ENCODE assay signal across 10 cellular contexts in genomic region chr3:196604548-196604947, GRCh38. TPM values are rescaled to one million over a fixed set of nuclear protein-coding genes. Genes with fewer than 3 reads are reported as not detected.
DNase-seq lines count a peak whose midpoint lies in the region; ATAC-seq and TF ChIP-seq lines count a peak whose summit lies in the region.
"Had no signal": no experiment of that assay in that cellular context is flagged by ENCODE, and none has a peak within 500 bp of the region (broad histone marks: within the 10 kb centered on the region; RNA-seq: fewer than 3 reads in every experiment).

No MANE protein-coding gene starts in this region.

- peaks cover 13% of the 10 kb centered on the region for H3K4me1 Mint-ChIP-seq in activated T-cell treated with anti-CD3 and anti-CD28 coated beads, Interleukin-2, amount 50 U/mL, for 4 hours (ENCODE audit: low read depth)

- in situ Hi-C loops in G401 (cut with HindIII; ENCODE audit: low sequenced_read_pairs), result no loop called here

- peaks cover 2% of the 10 kb centered on the region for H3K27me3 Mint-ChIP-seq in activated T-cell treated with anti-CD3 and anti-CD28 coated beads, Interleukin-2, amount 50 U/mL, for 4 hours (ENCODE audit: low read depth)

- peak; percentile 38 for DNase-seq in G401 (ENCODE audit: low spot score)
- DNase-seq in OCI-LY7 (ENCODE audit: low spot score), result peak; percentile 73
- DNase-seq in activated T-cell treated with anti-CD3 and anti-CD28 coated beads, Interleukin-2, amount 50 U/mL, for 4 hours, result peak; percentile 57
- DNase-seq in retina, result peak; percentile 9
- DNase-seq in CD1c-positive myeloid dendritic cell (ENCODE audit: extremely low spot score), result no peak
- no peak for DNase-seq in MG63
- no peak for DNase-seq in ureter (ENCODE audit: low spot score)
- no peak for DNase-seq in right cardiac atrium
- DNase-seq: NCI-H1105 treated with DMSO at 0.1 percent for 48 hours had no signal

- no peaks in the 10 kb centered on the region for H3K9me2 ChIP-seq in OCI-LY7 (ENCODE audit: insufficient read depth, low read length)

- 62% methylated on average over 13 of the region's 13 CpGs for WGBS in right cardiac atrium

- no peak overlapping the region for H3K27ac ChIP-seq in OCI-LY7 (ENCODE audit: low read depth, low read length, poor library complexity, severe bottlenecking)
- no peak overlapping the region for H3K27ac ChIP-seq in right cardiac atrium (ENCODE audit: low read length)
- H3K27ac ChIP-seq: neutrophil had no signal

- H3K36me3 ChIP-seq in OCI-LY7 (ENCODE audit: insufficient read depth, low read length) (no peaks in the 10 kb centered on the region), MG63 (no peaks in the 10 kb centered on the region)
- H3K36me3 ChIP-seq: neutrophil had no signal

- CTCF ChIA-PET in OCI-LY7 (lab: Charles Lee; ENCODE audit: unreplicated experiment), result no interaction called here

- no peaks in the 10 kb centered on the region for H3K79me2 ChIP-seq in OCI-LY7 (ENCODE audit: insufficient read depth, low read depth, low read length)

- H3K4me3 ChIP-seq in OCI-LY7 (ENCODE audit: low read depth, low read length, poor library complexity, severe bottlenecking) (no peak overlapping the region), MG63 (no peak overlapping the region), right cardiac atrium (ENCODE audit: low read length) (no peak overlapping the region)

- no peaks in the 10 kb centered on the region for H3K27me3 ChIP-seq in MG63
- H3K27me3 ChIP-seq in right cardiac atrium (ENCODE audit: control insufficient read depth, insufficient read depth), result no peaks in the 10 kb centered on the region
- H3K27me3 ChIP-seq: neutrophil had no signal

- peak overlapping the region; percentile 43 for H3K4me2 ChIP-seq in OCI-LY7 (ENCODE audit: low read length)

- no peak overlapping the region for H3K4me3 Mint-ChIP-seq in activated T-cell treated with anti-CD3 and anti-CD28 coated beads, Interleukin-2, amount 50 U/mL, for 4 hours

- H3K36me3 Mint-ChIP-seq in activated T-cell treated with anti-CD3 and anti-CD28 coated beads, Interleukin-2, amount 50 U/mL, for 4 hours (ENCODE audit: insufficient read depth), result no peaks in the 10 kb centered on the region

- H3K4me1 ChIP-seq in OCI-LY7 (ENCODE audit: insufficient read depth, low read length, poor library complexity, severe bottlenecking), result peaks cover 17% of the 10 kb centered on the region
- H3K4me1 ChIP-seq in right cardiac atrium (ENCODE audit: control insufficient read depth, insufficient read depth, low read length), result no peaks in the 10 kb centered on the region

- POLR2A ChIA-PET in OCI-LY7 (lab: Charles Lee), result interaction anchor here (0.6 to 1.1 kb wide), 3 partner anchors 87 to 186 kb away, joined by 4 read pairs; partner anchors contain the start of gene PAK2

- peak; percentile 70 to 76 for ATAC-seq in activated T-cell treated with anti-CD3 and anti-CD28 coated beads, Interleukin-2, amount 50 U/mL, for 4 hours
- no peak for ATAC-seq in right cardiac atrium

- intact Hi-C loops in OCI-LY7 (cut with micrococcal nuclease; ENCODE audit: unreplicated experiment), result loop anchor here (1.0 to 10.0 kb wide), 2 partner anchors 81 to 230 kb away; no protein-coding TSS in a partner anchor
- intact Hi-C loops in right cardiac atrium (cut with DNase I), result loop anchor here in 1 of 4 donors (10.0 kb wide), 1 partner anchor 80 kb away; no protein-coding TSS in a partner anchor

- no peaks in the 10 kb centered on the region for H3K9me3 ChIP-seq in OCI-LY7 (ENCODE audit: low read length)
- H3K9me3 ChIP-seq in MG63, result no peaks in the 10 kb centered on the region
- no peaks in the 10 kb centered on the region for H3K9me3 ChIP-seq in right cardiac atrium (ENCODE audit: control insufficient read depth, low read length)
- H3K9me3 ChIP-seq: neutrophil had no signal

- no TSS peak for BruUV-seq in OCI-LY7 (replicated peaks; lab: Mats Ljungman, UMichigan)

- H3K9me3 Mint-ChIP-seq in activated T-cell treated with anti-CD3 and anti-CD28 coated beads, Interleukin-2, amount 50 U/mL, for 4 hours, result no peaks in the 10 kb centered on the region

- peak overlapping the region; percentile 14; the same call in 1 of the 2 replicates for H2AFZ ChIP-seq in OCI-LY7 (ENCODE audit: low read length)

- peak; percentile 55 for TF ChIP-seq CTCF in OCI-LY7 (conservative IDR thresholded peaks at IDR 0.05; ENCODE audit: low read length)

- no peaks in the 10 kb centered on the region for H4K20me1 ChIP-seq in OCI-LY7 (ENCODE audit: insufficient read depth, low read length)

RNA-seq across cellular contexts. Expression of gene NRROS, which starts 34.9 kb away (rescaled TPM):
- total RNA-seq in G401 (2014; rRNA removed; shearing (Covaris generic)), result 7.1 and 11.6 TPM in 2 replicates
- total RNA-seq in OCI-LY7 (2014; rRNA removed; shearing (Covaris generic)), result 0.51 and 1.1 TPM in 2 replicates
- total RNA-seq in OCI-LY7 (2022) (3.7 and 3.8 TPM in 2 replicates), ureter (4.2 TPM), right cardiac atrium (1 to 10 TPM; 3.3 to 4.5 (median 3.6) TPM)
- total RNA-seq in activated T-cell treated with anti-CD3 and anti-CD28 coated beads, Interleukin-2, amount 50 U/mL, for 4 hours, result 10 to 100 TPM; 16.2 to 18.5 (median 18.5) TPM
- not detected in 2 replicates for total RNA-seq in MG63 (2014; rRNA removed; shearing (Covaris generic); ENCODE audit: low replicate concordance)
- 2.2 TPM for polyA plus RNA-seq in right cardiac atrium

RNA-seq across cellular contexts. Expression of gene FBXO45, which starts 36.1 kb away (rescaled TPM):
- total RNA-seq in G401 (2014; rRNA removed; shearing (Covaris generic)), result 19.6 and 29.2 TPM in 2 replicates
- total RNA-seq in OCI-LY7 (2014; rRNA removed; shearing (Covaris generic)), result 10.6 and 12.5 TPM in 2 replicates
- 15.5 and 15.6 TPM in 2 replicates for total RNA-seq in OCI-LY7 (2022)
- total RNA-seq in activated T-cell treated with anti-CD3 and anti-CD28 coated beads, Interleukin-2, amount 50 U/mL, for 4 hours, result 10 to 100 TPM; 20.3 to 21.4 (median 21.4) TPM
- total RNA-seq in MG63 (2014; rRNA removed; shearing (Covaris generic); ENCODE audit: low replicate concordance), result 19.1 and 37.3 TPM in 2 replicates
- total RNA-seq in ureter, result 5.8 TPM
- total RNA-seq in right cardiac atrium, result 1 to 10 TPM; 4.9 to 7.6 (median 6.9) TPM
- polyA plus RNA-seq in right cardiac atrium, result 3.0 TPM

RNA-seq across cellular contexts. Expression of gene WDR53, which starts 36.2 kb away (rescaled TPM):
- total RNA-seq in G401 (2014; rRNA removed; shearing (Covaris generic)), result 0.49 and 2.9 TPM in 2 replicates
- total RNA-seq in OCI-LY7 (2014; rRNA removed; shearing (Covaris generic)), result 10.8 TPM in 2 replicates
- 15.6 and 16.5 TPM in 2 replicates for total RNA-seq in OCI-LY7 (2022)
- total RNA-seq in activated T-cell treated with anti-CD3 and anti-CD28 coated beads, Interleukin-2, amount 50 U/mL, for 4 hours, result 10 to 100 TPM; 21.5 to 27.1 (median 22.9) TPM
- total RNA-seq in MG63 (2014; rRNA removed; shearing (Covaris generic); ENCODE audit: low replicate concordance), result 7.7 and 9.0 TPM in 2 replicates
- 8.1 TPM for total RNA-seq in ureter
- total RNA-seq in right cardiac atrium, result 10 to 100 TPM in 2 of 4 donors, 1 to 10 TPM in 2; 8.3 to 10.2 (median 9.6) TPM
- 10.3 TPM for polyA plus RNA-seq in right cardiac atrium

Comparison
In these comparisons a context has a peak if more than half of its experiments do, and no peak if none do; other contexts are left out.
1. DNase-seq: peak in G401 (single experiment), OCI-LY7 (single experiment), activated T-cell treated with anti-CD3 and anti-CD28 coated beads, Interleukin-2, amount 50 U/mL, for 4 hours (single experiment) and retina (single experiment); none in CD1c-positive myeloid dendritic cell (single experiment), MG63 (single experiment), ureter (single experiment) and right cardiac atrium (0 of 3).
2. ATAC-seq: peak in activated T-cell treated with anti-CD3 and anti-CD28 coated beads, Interleukin-2, amount 50 U/mL, for 4 hours (2 of 2); none in right cardiac atrium (0 of 2).